14 cellular contexts compared by ENCODE assay signal in genomic region chr5:99088309-99088708, GRCh38.
"Had no signal": no experiment of that assay in that cellular context is flagged by ENCODE, and none has a peak within 500 bp of the region (broad histone marks: within the 10 kb centered on the region; RNA-seq: fewer than 3 reads in every experiment).

No MANE protein-coding gene starts in this region.

- H3K4me3 Mint-ChIP-seq: activated CD4-positive, alpha-beta memory T cell treated with anti-CD3 and anti-CD28 coated beads for 36 hours; memory B cell; stimulated activated naive CD8-positive, alpha-beta T cell treated with anti-CD3 and anti-CD28 coated beads, Interleukin-15, amount 100 ng/mL, for 72 hours; T-helper 1 cell treated with Interleukin-12 subunit alpha and Interleukin-12 subunit beta and Interleukin-4 antibody, amounts not matched to agents 30 μg/mL and 1 μg/mL, for 36 hours had no signal

- H3K9me3 ChIP-seq: ascending aorta, gastrocnemius medialis had no signal

- H3K27me3 ChIP-seq: ascending aorta, gastrocnemius medialis had no signal

- DNase-seq: activated CD4-positive, alpha-beta memory T cell treated with anti-CD3 and anti-CD28 coated beads for 36 hours; activated CD4-positive, CD25-positive, alpha-beta regulatory T cell treated with anti-CD3 and anti-CD28 coated beads, Interleukin-2, amount 50 U/mL, for 72 hours; activated naive CD4-positive, alpha-beta T cell; caudate nucleus; effector CD4-positive, alpha-beta T cell; gastrocnemius medialis; kidney; left ventricle myocardium inferior; stimulated activated CD4-positive, alpha-beta T cell treated with anti-CD3 and anti-CD28 coated beads, Interleukin-4, amount 100 ng/mL, for 4 hours; stimulated activated naive CD8-positive, alpha-beta T cell treated with anti-CD3 and anti-CD28 coated beads, Interleukin-15, amount 100 ng/mL, for 72 hours had no signal

- H3K36me3 Mint-ChIP-seq: activated CD4-positive, alpha-beta memory T cell treated with anti-CD3 and anti-CD28 coated beads for 36 hours; memory B cell had no signal

- H3K27ac ChIP-seq: ascending aorta, coronary artery, gastrocnemius medialis, left ventricle myocardium inferior had no signal

- H3K9me3 Mint-ChIP-seq: activated CD4-positive, alpha-beta memory T cell treated with anti-CD3 and anti-CD28 coated beads for 36 hours; memory B cell; stimulated activated naive CD8-positive, alpha-beta T cell treated with anti-CD3 and anti-CD28 coated beads, Interleukin-15, amount 100 ng/mL, for 72 hours; T-helper 1 cell treated with Interleukin-12 subunit alpha and Interleukin-12 subunit beta and Interleukin-4 antibody, amounts not matched to agents 30 μg/mL and 1 μg/mL, for 36 hours had no signal

- H3K4me1 Mint-ChIP-seq: memory B cell had no signal

- H3K4me3 ChIP-seq: ascending aorta, coronary artery, gastrocnemius medialis, left ventricle myocardium inferior had no signal

- H3K4me1 ChIP-seq: ascending aorta, gastrocnemius medialis, left ventricle myocardium inferior had no signal

- H3K27ac Mint-ChIP-seq: activated CD4-positive, alpha-beta memory T cell treated with anti-CD3 and anti-CD28 coated beads for 36 hours; memory B cell; stimulated activated naive CD8-positive, alpha-beta T cell treated with anti-CD3 and anti-CD28 coated beads, Interleukin-15, amount 100 ng/mL, for 72 hours; T-helper 1 cell treated with Interleukin-12 subunit alpha and Interleukin-12 subunit beta and Interleukin-4 antibody, amounts not matched to agents 30 μg/mL and 1 μg/mL, for 36 hours had no signal

- H3K27me3 Mint-ChIP-seq: activated CD4-positive, alpha-beta memory T cell treated with anti-CD3 and anti-CD28 coated beads for 36 hours; stimulated activated naive CD8-positive, alpha-beta T cell treated with anti-CD3 and anti-CD28 coated beads, Interleukin-15, amount 100 ng/mL, for 72 hours had no signal

- ATAC-seq: gastrocnemius medialis; stimulated activated naive CD8-positive, alpha-beta T cell treated with anti-CD3 and anti-CD28 coated beads, Interleukin-15, amount 100 ng/mL, for 72 hours had no signal

- H3K36me3 ChIP-seq: ascending aorta, gastrocnemius medialis, left ventricle myocardium inferior had no signal
